Comparison of ENCODE assay signal across 1 cellular context in the genomic region with DNA sequence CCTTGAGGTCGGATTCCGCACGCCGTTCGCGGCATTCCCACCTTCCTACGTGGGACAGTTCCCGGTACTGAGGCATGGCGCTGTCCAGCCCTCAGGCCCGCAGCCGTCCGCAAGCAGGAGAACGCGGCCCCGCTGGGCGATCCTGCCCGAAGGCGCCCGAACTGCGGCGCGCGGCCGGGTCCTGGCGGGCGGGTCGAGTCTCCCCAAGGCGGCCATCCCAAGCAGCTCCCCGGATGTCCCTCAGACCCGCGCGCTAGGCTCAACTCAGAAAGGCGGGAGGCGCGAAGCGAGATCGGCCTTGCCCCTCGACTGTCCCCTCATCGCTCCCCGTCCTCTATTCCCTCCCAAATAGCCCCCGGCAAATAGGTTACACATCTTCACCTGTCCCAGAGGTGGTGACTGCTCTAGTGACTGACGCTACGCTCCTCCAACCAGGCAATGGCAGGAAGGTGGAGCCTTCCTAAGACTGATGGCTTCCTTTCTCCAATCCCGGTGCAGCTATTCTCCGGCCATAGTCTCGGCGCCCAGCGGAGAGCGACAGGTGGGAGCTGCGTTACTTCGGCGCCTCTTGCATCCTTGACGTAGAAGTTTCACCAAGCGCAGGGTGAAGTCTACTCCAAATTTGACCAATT.
TF ChIP-seq lines count a peak whose summit lies in the region.

No MANE protein-coding gene starts in this region.

TF ChIP-seq in GM12878, 131 proteins besides CTCF, POLR2A, EP300 and RAD21 (continues in another document):
- TF ChIP-seq SKIL (IDR thresholded peaks at IDR 0.05; ENCODE audit: low read depth, poor library complexity, severe bottlenecking) (no peak), SMARCA5 (IDR thresholded peaks at IDR 0.05) (peak; percentile 19; the same call in 1 of the 2 replicates), SMAD5 (IDR thresholded peaks at IDR 0.05; ENCODE audit: low read depth) (no peak), HDGF (IDR thresholded peaks at IDR 0.05) (peak; percentile 45; the same call in 1 of the 2 replicates), NFYA (IDR thresholded peaks at IDR 0.05; ENCODE audit: borderline replicate concordance, low read depth, low read length) (no peak), ETV6 (conservative IDR thresholded peaks at IDR 0.05 in 1 of 2, IDR thresholded peaks at IDR 0.05 in 1 of 2; ENCODE audit: borderline replicate concordance in 1 of 2, low read depth in 1 of 2) (no peak; a peak in 1 of 4 replicates), STAT3 (IDR thresholded peaks at IDR 0.05; ENCODE audit: low read depth, low read length) (no peak), SMC3 (IDR thresholded peaks at IDR 0.05; ENCODE audit: borderline replicate concordance, low read length) (no peak), HCFC1 (IDR thresholded peaks at IDR 0.05; ENCODE audit: low read length) (no peak), MYC (IDR thresholded peaks at IDR 0.05; ENCODE audit: insufficient read depth, insufficient read length, insufficient replicate concordance, low read length, severe bottlenecking) (peak; percentile 72), CBFB (IDR thresholded peaks at IDR 0.05; ENCODE audit: low read depth) (no peak), RBBP5 (conservative IDR thresholded peaks at IDR 0.05) (0 out of 2 replicates have a peak, but pooled peaks have one; percentile 54), TAF1 (IDR thresholded peaks at IDR 0.05; ENCODE audit: borderline replicate concordance, low read depth, low read length) (0 out of 2 replicates have a peak, but pooled peaks have one; percentile 17), TARDBP (IDR thresholded peaks at IDR 0.05; ENCODE audit: borderline replicate concordance) (no peak), ZNF24 (IDR thresholded peaks at IDR 0.05) (no peak), ZNF217 (IDR thresholded peaks at IDR 0.05) (no peak), DPF2 (IDR thresholded peaks at IDR 0.05) (no peak), RAD51 (IDR thresholded peaks at IDR 0.05) (no peak), YBX1 (IDR thresholded peaks at IDR 0.05) (no peak), FOXK2 (IDR thresholded peaks at IDR 0.05) (no peak), TCF7 (IDR thresholded peaks at IDR 0.05; ENCODE audit: borderline replicate concordance) (no peak), IKZF1 (conservative IDR thresholded peaks at IDR 0.05) (peak; percentile 84), CBX5 (IDR thresholded peaks at IDR 0.05; ENCODE audit: low read depth) (no peak), MLLT1 (IDR thresholded peaks at IDR 0.05) (no peak), FOS (IDR thresholded peaks at IDR 0.05; ENCODE audit: borderline replicate concordance, extremely low read depth, insufficient read length) (no peak), HDAC6 (IDR thresholded peaks at IDR 0.05; ENCODE audit: unreplicated experiment) (no peak), BACH1 (IDR thresholded peaks at IDR 0.05; ENCODE audit: borderline replicate concordance) (0 out of 2 replicates have a peak, but pooled peaks have one; percentile 13), STAT1 (conservative IDR thresholded peaks at IDR 0.05) (no peak; the same call in 1 of the 2 replicates), BCL11A (IDR thresholded peaks at IDR 0.05; ENCODE audit: low read depth, low read length) (0 out of 2 replicates have a peak, but pooled peaks have one; percentile 28), CREM (IDR thresholded peaks at IDR 0.05; ENCODE audit: low read depth) (no peak), CHD1 (IDR thresholded peaks at IDR 0.05; ENCODE audit: low read depth, low read length) (no peak), GATAD2B (conservative IDR thresholded peaks at IDR 0.05; ENCODE audit: low read depth) (peak; percentile 80), CREB1 (IDR thresholded peaks at IDR 0.05; ENCODE audit: low read depth) (no peak), CHD4 (IDR thresholded peaks at IDR 0.05) (no peak)
- TF ChIP-seq, protein P1, sequence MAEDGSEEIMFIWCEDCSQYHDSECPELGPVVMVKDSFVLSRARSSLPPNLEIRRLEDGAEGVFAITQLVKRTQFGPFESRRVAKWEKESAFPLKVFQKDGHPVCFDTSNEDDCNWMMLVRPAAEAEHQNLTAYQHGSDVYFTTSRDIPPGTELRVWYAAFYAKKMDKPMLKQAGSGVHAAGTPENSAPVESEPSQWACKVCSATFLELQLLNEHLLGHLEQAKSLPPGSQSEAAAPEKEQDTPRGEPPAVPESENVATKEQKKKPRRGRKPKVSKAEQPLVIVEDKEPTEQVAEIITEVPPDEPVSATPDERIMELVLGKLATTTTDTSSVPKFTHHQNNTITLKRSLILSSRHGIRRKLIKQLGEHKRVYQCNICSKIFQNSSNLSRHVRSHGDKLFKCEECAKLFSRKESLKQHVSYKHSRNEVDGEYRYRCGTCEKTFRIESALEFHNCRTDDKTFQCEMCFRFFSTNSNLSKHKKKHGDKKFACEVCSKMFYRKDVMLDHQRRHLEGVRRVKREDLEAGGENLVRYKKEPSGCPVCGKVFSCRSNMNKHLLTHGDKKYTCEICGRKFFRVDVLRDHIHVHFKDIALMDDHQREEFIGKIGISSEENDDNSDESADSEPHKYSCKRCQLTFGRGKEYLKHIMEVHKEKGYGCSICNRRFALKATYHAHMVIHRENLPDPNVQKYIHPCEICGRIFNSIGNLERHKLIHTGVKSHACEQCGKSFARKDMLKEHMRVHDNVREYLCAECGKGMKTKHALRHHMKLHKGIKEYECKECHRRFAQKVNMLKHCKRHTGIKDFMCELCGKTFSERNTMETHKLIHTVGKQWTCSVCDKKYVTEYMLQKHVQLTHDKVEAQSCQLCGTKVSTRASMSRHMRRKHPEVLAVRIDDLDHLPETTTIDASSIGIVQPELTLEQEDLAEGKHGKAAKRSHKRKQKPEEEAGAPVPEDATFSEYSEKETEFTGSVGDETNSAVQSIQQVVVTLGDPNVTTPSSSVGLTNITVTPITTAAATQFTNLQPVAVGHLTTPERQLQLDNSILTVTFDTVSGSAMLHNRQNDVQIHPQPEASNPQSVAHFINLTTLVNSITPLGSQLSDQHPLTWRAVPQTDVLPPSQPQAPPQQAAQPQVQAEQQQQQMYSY (CRISPR knock-in tag; IDR thresholded peaks at IDR 0.05), result no peak
- TF ChIP-seq, protein P2, sequence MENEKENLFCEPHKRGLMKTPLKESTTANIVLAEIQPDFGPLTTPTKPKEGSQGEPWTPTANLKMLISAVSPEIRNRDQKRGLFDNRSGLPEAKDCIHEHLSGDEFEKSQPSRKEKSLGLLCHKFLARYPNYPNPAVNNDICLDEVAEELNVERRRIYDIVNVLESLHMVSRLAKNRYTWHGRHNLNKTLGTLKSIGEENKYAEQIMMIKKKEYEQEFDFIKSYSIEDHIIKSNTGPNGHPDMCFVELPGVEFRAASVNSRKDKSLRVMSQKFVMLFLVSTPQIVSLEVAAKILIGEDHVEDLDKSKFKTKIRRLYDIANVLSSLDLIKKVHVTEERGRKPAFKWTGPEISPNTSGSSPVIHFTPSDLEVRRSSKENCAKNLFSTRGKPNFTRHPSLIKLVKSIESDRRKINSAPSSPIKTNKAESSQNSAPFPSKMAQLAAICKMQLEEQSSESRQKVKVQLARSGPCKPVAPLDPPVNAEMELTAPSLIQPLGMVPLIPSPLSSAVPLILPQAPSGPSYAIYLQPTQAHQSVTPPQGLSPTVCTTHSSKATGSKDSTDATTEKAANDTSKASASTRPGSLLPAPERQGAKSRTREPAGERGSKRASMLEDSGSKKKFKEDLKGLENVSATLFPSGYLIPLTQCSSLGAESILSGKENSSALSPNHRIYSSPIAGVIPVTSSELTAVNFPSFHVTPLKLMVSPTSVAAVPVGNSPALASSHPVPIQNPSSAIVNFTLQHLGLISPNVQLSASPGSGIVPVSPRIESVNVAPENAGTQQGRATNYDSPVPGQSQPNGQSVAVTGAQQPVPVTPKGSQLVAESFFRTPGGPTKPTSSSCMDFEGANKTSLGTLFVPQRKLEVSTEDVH (IDR thresholded peaks at IDR 0.05; ENCODE audit: low read depth, partially characterized antibody), result no peak
- TF ChIP-seq, protein P3, sequence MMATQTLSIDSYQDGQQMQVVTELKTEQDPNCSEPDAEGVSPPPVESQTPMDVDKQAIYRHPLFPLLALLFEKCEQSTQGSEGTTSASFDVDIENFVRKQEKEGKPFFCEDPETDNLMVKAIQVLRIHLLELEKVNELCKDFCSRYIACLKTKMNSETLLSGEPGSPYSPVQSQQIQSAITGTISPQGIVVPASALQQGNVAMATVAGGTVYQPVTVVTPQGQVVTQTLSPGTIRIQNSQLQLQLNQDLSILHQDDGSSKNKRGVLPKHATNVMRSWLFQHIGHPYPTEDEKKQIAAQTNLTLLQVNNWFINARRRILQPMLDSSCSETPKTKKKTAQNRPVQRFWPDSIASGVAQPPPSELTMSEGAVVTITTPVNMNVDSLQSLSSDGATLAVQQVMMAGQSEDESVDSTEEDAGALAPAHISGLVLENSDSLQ (IDR thresholded peaks at IDR 0.05), result peak; percentile 96
- TF ChIP-seq, protein P4, sequence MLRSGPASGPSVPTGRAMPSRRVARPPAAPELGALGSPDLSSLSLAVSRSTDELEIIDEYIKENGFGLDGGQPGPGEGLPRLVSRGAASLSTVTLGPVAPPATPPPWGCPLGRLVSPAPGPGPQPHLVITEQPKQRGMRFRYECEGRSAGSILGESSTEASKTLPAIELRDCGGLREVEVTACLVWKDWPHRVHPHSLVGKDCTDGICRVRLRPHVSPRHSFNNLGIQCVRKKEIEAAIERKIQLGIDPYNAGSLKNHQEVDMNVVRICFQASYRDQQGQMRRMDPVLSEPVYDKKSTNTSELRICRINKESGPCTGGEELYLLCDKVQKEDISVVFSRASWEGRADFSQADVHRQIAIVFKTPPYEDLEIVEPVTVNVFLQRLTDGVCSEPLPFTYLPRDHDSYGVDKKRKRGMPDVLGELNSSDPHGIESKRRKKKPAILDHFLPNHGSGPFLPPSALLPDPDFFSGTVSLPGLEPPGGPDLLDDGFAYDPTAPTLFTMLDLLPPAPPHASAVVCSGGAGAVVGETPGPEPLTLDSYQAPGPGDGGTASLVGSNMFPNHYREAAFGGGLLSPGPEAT (IDR thresholded peaks at IDR 0.05; ENCODE audit: low read depth), result peak; percentile 15; the same call in 1 of the 2 replicates
- TF ChIP-seq, protein P5, sequence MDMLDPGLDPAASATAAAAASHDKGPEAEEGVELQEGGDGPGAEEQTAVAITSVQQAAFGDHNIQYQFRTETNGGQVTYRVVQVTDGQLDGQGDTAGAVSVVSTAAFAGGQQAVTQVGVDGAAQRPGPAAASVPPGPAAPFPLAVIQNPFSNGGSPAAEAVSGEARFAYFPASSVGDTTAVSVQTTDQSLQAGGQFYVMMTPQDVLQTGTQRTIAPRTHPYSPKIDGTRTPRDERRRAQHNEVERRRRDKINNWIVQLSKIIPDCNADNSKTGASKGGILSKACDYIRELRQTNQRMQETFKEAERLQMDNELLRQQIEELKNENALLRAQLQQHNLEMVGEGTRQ (IDR thresholded peaks at IDR 0.05; ENCODE audit: borderline replicate concordance, low read depth, low read length), result no peak
- TF ChIP-seq, protein P6, sequence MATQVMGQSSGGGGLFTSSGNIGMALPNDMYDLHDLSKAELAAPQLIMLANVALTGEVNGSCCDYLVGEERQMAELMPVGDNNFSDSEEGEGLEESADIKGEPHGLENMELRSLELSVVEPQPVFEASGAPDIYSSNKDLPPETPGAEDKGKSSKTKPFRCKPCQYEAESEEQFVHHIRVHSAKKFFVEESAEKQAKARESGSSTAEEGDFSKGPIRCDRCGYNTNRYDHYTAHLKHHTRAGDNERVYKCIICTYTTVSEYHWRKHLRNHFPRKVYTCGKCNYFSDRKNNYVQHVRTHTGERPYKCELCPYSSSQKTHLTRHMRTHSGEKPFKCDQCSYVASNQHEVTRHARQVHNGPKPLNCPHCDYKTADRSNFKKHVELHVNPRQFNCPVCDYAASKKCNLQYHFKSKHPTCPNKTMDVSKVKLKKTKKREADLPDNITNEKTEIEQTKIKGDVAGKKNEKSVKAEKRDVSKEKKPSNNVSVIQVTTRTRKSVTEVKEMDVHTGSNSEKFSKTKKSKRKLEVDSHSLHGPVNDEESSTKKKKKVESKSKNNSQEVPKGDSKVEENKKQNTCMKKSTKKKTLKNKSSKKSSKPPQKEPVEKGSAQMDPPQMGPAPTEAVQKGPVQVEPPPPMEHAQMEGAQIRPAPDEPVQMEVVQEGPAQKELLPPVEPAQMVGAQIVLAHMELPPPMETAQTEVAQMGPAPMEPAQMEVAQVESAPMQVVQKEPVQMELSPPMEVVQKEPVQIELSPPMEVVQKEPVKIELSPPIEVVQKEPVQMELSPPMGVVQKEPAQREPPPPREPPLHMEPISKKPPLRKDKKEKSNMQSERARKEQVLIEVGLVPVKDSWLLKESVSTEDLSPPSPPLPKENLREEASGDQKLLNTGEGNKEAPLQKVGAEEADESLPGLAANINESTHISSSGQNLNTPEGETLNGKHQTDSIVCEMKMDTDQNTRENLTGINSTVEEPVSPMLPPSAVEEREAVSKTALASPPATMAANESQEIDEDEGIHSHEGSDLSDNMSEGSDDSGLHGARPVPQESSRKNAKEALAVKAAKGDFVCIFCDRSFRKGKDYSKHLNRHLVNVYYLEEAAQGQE (IDR thresholded peaks at IDR 0.05; ENCODE audit: low read depth, low read length), result peak; percentile 87
- TF ChIP-seq, protein P7, sequence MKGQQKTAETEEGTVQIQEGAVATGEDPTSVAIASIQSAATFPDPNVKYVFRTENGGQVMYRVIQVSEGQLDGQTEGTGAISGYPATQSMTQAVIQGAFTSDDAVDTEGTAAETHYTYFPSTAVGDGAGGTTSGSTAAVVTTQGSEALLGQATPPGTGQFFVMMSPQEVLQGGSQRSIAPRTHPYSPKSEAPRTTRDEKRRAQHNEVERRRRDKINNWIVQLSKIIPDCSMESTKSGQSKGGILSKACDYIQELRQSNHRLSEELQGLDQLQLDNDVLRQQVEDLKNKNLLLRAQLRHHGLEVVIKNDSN (IDR thresholded peaks at IDR 0.05; ENCODE audit: borderline replicate concordance, extremely low read length, insufficient read depth, low read depth, low read length), result no peak
